ENCODE assay signal across 1 cellular context in the genomic region with DNA sequence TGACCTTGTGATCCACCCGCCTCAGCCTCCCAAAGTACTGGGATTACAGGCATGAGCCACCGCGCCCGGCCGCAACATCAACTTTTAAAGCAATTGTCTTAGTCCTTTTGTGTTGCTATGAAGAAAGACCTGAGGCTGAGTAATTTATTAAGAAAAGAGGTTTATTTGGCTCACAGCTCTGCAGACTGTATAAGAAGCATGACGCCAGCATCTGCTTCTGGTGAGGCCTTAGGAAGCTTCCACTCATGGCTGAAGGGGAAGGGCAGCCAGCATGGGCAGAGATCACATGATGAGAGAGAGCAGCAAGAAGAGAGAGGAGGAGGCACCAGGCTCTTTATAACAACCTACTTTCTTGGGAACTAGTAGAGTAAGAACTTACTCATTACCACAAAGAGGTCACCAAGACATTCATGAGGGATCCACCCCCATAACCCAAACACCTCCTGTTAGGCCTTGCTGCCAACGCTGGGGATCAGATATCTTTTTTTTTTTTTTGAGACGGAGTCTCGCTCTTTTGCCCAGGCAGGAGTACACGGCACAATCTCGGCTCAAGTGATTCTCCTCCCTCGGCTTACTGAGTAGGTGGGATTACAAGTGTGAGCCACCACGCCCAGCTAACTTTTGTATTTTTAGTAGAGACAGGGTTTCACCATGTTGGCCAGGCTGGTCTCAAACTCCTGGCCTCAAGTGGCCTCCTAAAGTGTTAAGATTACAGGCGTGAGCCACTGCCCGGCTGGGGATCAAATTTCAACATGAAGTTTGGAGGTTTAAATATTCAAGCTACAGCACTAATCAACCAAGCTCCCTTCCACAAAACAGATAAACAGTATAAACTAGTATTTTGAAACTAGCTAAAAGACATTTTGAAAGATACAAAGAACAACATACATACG.
TF ChIP-seq lines count a peak whose summit lies in the region.

No MANE protein-coding gene starts in this region.

TF ChIP-seq in H1, 55 proteins besides CTCF, POLR2A, EP300 and RAD21:
- TF ChIP-seq NRF1 (IDR thresholded peaks at IDR 0.05; ENCODE audit: low read depth, low read length) (no peak), ZNF274 (IDR thresholded peaks at IDR 0.05; ENCODE audit: borderline replicate concordance, extremely low read depth, low read length) (no peak), PHF8 (conservative IDR thresholded peaks at IDR 0.05; ENCODE audit: low read depth, low read length) (no peak), CEBPB (IDR thresholded peaks at IDR 0.05; ENCODE audit: low read depth, low read length) (no peak), SIX5 (IDR thresholded peaks at IDR 0.05; ENCODE audit: low read depth, low read length) (no peak), RNF2 (IDR thresholded peaks at IDR 0.05; ENCODE audit: borderline replicate concordance, low read depth, low read length, missing control alignments, poor library complexity, severe bottlenecking) (no peak), CHD1 (IDR thresholded peaks at IDR 0.05; ENCODE audit: low read depth, low read length) (no peak), SP1 (IDR thresholded peaks at IDR 0.05; ENCODE audit: low read depth, low read length) (no peak), SRF (IDR thresholded peaks at IDR 0.05; ENCODE audit: low read depth, low read length) (no peak), SP2 (IDR thresholded peaks at IDR 0.05; ENCODE audit: low read length) (no peak), ASH2L (IDR thresholded peaks at IDR 0.05; ENCODE audit: low read length) (no peak), BCL11A (IDR thresholded peaks at IDR 0.05; ENCODE audit: low read depth in 2 of 2, low read length in 2 of 2) (no peak), CHD2 (IDR thresholded peaks at IDR 0.05; ENCODE audit: low read length) (no peak)
- TF ChIP-seq, protein P1, sequence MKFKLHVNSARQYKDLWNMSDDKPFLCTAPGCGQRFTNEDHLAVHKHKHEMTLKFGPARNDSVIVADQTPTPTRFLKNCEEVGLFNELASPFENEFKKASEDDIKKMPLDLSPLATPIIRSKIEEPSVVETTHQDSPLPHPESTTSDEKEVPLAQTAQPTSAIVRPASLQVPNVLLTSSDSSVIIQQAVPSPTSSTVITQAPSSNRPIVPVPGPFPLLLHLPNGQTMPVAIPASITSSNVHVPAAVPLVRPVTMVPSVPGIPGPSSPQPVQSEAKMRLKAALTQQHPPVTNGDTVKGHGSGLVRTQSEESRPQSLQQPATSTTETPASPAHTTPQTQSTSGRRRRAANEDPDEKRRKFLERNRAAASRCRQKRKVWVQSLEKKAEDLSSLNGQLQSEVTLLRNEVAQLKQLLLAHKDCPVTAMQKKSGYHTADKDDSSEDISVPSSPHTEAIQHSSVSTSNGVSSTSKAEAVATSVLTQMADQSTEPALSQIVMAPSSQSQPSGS (IDR thresholded peaks at IDR 0.05; ENCODE audit: low read length): no peak
- TF ChIP-seq, protein P2, sequence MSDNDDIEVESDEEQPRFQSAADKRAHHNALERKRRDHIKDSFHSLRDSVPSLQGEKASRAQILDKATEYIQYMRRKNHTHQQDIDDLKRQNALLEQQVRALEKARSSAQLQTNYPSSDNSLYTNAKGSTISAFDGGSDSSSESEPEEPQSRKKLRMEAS (IDR thresholded peaks at IDR 0.05): no peak
